In genomic region chr19:38711726-38712153, GRCh38 we compare ENCODE assay signal across 10 cellular contexts. TPM values are rescaled to one million over a fixed set of nuclear protein-coding genes. Genes with fewer than 3 reads are reported as not detected.
A peak's percentile ranks its signal among the peaks of the same experiment; 100 is the strongest.
DNase-seq lines count a peak whose midpoint lies in the region; ATAC-seq and TF ChIP-seq lines count a peak whose summit lies in the region.
"Had no signal": no experiment of that assay in that cellular context is flagged by ENCODE, and none has a peak within 500 bp of the region (broad histone marks: within the 10 kb centered on the region; RNA-seq: fewer than 3 reads in every experiment).

No MANE protein-coding gene starts in this region.

- no peak for TF ChIP-seq CTCF in left ventricle myocardium inferior (IDR thresholded peaks at IDR 0.05; ENCODE audit: borderline replicate concordance)

- H3K9me3 ChIP-seq in adipocyte (ENCODE audit: control insufficient read depth, low read length) (no peaks in the 10 kb centered on the region), left ventricle myocardium inferior (replicated peaks) (no peaks in the 10 kb centered on the region), skeletal muscle satellite cell (replicated peaks; ENCODE audit: low read length) (no peaks in the 10 kb centered on the region)

- H3K27me3 ChIP-seq in adipocyte (replicated peaks; ENCODE audit: control insufficient read depth, insufficient read depth, low read length) = no peaks in the 10 kb centered on the region
- no peaks in the 10 kb centered on the region for H3K27me3 ChIP-seq in left ventricle myocardium inferior (ENCODE audit: low read depth)
- H3K27me3 ChIP-seq in skeletal muscle satellite cell (ENCODE audit: control insufficient read depth, insufficient read depth, low read length) = no peaks in the 10 kb centered on the region

- no peak for ATAC-seq in HG03175 (IDR thresholded peaks at IDR 0.05; ENCODE audit: unreplicated experiment)
- ATAC-seq in GM21737 (IDR thresholded peaks at IDR 0.05; ENCODE audit: unreplicated experiment) = no peak

- H3K36me3 ChIP-seq in adipocyte (ENCODE audit: control insufficient read depth, insufficient read depth, low read length, severe bottlenecking) = peaks cover 86% of the 10 kb centered on the region
- H3K36me3 ChIP-seq in left ventricle myocardium inferior = peaks cover 87% of the 10 kb centered on the region
- peaks cover 91% of the 10 kb centered on the region for H3K36me3 ChIP-seq in skeletal muscle satellite cell (ENCODE audit: insufficient read depth, low read length)

- DNase-seq in ELR (ENCODE audit: low read depth) (peak; percentile 97), adipocyte (ENCODE audit: low read depth) (no peak), left ventricle myocardium inferior (no peak), NCI-H82 (lab: John Stamatoyannopoulos, UW) (no peak), LoVo (ENCODE audit: low spot score) (no peak)
- DNase-seq: activated naive CD8-positive, alpha-beta T cell treated with anti-CD3 and anti-CD28 coated beads for 36 hours; T-helper 2 cell had no signal

- H3K4me3 ChIP-seq in adipocyte (ENCODE audit: low read length) = no peak overlapping the region
- H3K4me3 ChIP-seq in left ventricle myocardium inferior = no peak overlapping the region
- no peak overlapping the region for H3K4me3 ChIP-seq in skeletal muscle satellite cell (ENCODE audit: low read length)

- H3K4me2 ChIP-seq in skeletal muscle satellite cell (ENCODE audit: low read length) = peak overlapping the region; percentile 11

- peak overlapping the region; percentile 91 for H3K27ac ChIP-seq in left ventricle myocardium inferior (replicated peaks)

- intact Hi-C loops in left ventricle myocardium inferior (cut with micrococcal nuclease) = no loop called here

- H3K4me1 ChIP-seq in adipocyte (ENCODE audit: control insufficient read depth, insufficient read depth, low read length) = peaks cover 34% of the 10 kb centered on the region
- peaks cover 100% of the 10 kb centered on the region for H3K4me1 ChIP-seq in left ventricle myocardium inferior
- peaks cover 51% of the 10 kb centered on the region for H3K4me1 ChIP-seq in skeletal muscle satellite cell (ENCODE audit: control insufficient read depth, insufficient read depth, low read length)

- H3K9ac ChIP-seq in adipocyte (ENCODE audit: low read length) = peak overlapping the region; percentile 12
- H3K9ac ChIP-seq in skeletal muscle satellite cell (ENCODE audit: low read depth, low read length) = peak overlapping the region; percentile 30

RNA-seq across cellular contexts. Expression of gene CAPN12, which starts 32.5 kb away (rescaled TPM):
- 0.22 TPM for total RNA-seq in left ventricle myocardium inferior
- 0.25 TPM in 1 of 2 replicates, not detected in the other for total RNA-seq in skeletal muscle satellite cell (2012; rRNA removed)
